8 cellular contexts compared by ENCODE assay signal in genomic region chr6:113858605-113859348, GRCh38. TPM values are rescaled to one million over a fixed set of nuclear protein-coding genes. Genes with fewer than 3 reads are reported as not detected.
DNase-seq lines count a peak whose midpoint lies in the region; ATAC-seq and TF ChIP-seq lines count a peak whose summit lies in the region.

No MANE protein-coding gene starts in this region.

- peaks cover 45% of the 10 kb centered on the region for H3K27me3 Mint-ChIP-seq in activated naive CD8-positive, alpha-beta T cell treated with anti-CD3 and anti-CD28 coated beads, Interleukin-2, amount 10 ng/mL, durations not matched to agents 7 days and 5 days

- peaks cover 0 to 20% of the 10 kb centered on the region in 2 experiments for H3K36me3 ChIP-seq in HEK293 (ENCODE audit: control insufficient read depth in 2 of 2, insufficient read depth in 1 of 2, low read length in 2 of 2)
- H3K36me3 ChIP-seq in parathyroid adenoma (ENCODE audit: control insufficient read depth, insufficient read depth, low read length) = no peaks in the 10 kb centered on the region
- no peaks in the 10 kb centered on the region for H3K36me3 ChIP-seq in tibial nerve

- 0% methylated on average over 32 to 44 of the region's 59 CpGs for WGBS in tibial nerve, 2 donors

- peak overlapping the region; percentile 60 for H3K4me3 Mint-ChIP-seq in activated naive CD8-positive, alpha-beta T cell treated with anti-CD3 and anti-CD28 coated beads, Interleukin-2, amount 10 ng/mL, durations not matched to agents 7 days and 5 days

- peak; percentile 82 to 83 for TF ChIP-seq POLR2A in tibial nerve (IDR thresholded peaks at IDR 0.05)

- peaks cover 18% of the 10 kb centered on the region for H3K4me1 Mint-ChIP-seq in activated naive CD8-positive, alpha-beta T cell treated with anti-CD3 and anti-CD28 coated beads, Interleukin-2, amount 10 ng/mL, durations not matched to agents 7 days and 5 days

- H3K79me2 ChIP-seq in parathyroid adenoma = peaks cover 4% of the 10 kb centered on the region

- TF ChIP-seq CTCF in GM10248 (IDR thresholded peaks at IDR 0.05; ENCODE audit: control extremely low read depth, extremely low read depth, low read depth, missing control alignments) (peak; percentile 93), HEK293 (tag by site-specific recombination; IDR thresholded peaks at IDR 0.05) (peak; percentile 62), parathyroid adenoma (IDR thresholded peaks at IDR 0.05) (peak; percentile 88), tibial nerve (IDR thresholded peaks at IDR 0.05) (peak; percentile 96 to 100 (median 99))

- no peak overlapping the region for H3K27ac Mint-ChIP-seq in activated naive CD8-positive, alpha-beta T cell treated with anti-CD3 and anti-CD28 coated beads, Interleukin-2, amount 10 ng/mL, durations not matched to agents 7 days and 5 days

- peak overlapping the region; percentile 76 for H3K4me3 ChIP-seq in HEK293 (ENCODE audit: low read depth, low read length)
- H3K4me3 ChIP-seq in parathyroid adenoma (ENCODE audit: low read depth, low read length) = peak overlapping the region; percentile 83
- peak overlapping the region; percentile 64 to 87 (median 72) for H3K4me3 ChIP-seq in tibial nerve

- H3K9ac ChIP-seq in parathyroid adenoma = peak overlapping the region; percentile 97

- intact Hi-C loops in Right ventricle myocardium superior (cut with DNase I) = loop anchor here (5.0 to 10.0 kb wide), 3 partner anchors 294 to 551 kb away; no protein-coding TSS in a partner anchor

- POLR2A ChIA-PET in GM10248 (lab: Yijun Ruan, JAX) (interaction anchor here (0.8 to 1.8 kb wide), 8 partner anchors 213 to 1017 kb away, joined by 3 to 12 read pairs (median 4); no protein-coding TSS in a partner anchor), HEK293 (lab: Yijun Ruan, JAX) (interaction anchor here (0.6 to 2.9 kb wide), 28 partner anchors 12 to 1296 kb away, joined by 3 to 19 read pairs (median 4); no protein-coding TSS in a partner anchor)
- POLR2A ChIA-PET in activated naive CD8-positive, alpha-beta T cell treated with anti-CD3 and anti-CD28 coated beads, Interleukin-2, amount 10 ng/mL, durations not matched to agents 7 days and 5 days (lab: Charles Lee) = no interaction called here

- ATAC-seq in activated naive CD8-positive, alpha-beta T cell treated with anti-CD3 and anti-CD28 coated beads, Interleukin-2, amount 10 ng/mL, durations not matched to agents 7 days and 5 days (ENCODE audit: low read depth) = peak; percentile 94
- ATAC-seq in Right ventricle myocardium superior (ENCODE audit: poor library complexity) = peak; percentile 90

- H3K27ac ChIP-seq in HEK293 (ENCODE audit: extremely low read depth, low read depth, low read length) = peak overlapping the region; percentile 99
- peak overlapping the region; percentile 99 for H3K27ac ChIP-seq in parathyroid adenoma
- H3K27ac ChIP-seq in tibial nerve = peak overlapping the region; percentile 92 to 100 (median 96)

- CTCF ChIA-PET in GM10248 (lab: Yijun Ruan, JAX) = interaction anchor here (0.5 to 3.4 kb wide), 93 partner anchors 9 to 1080 kb away, joined by 3 to 74 read pairs (median 4); partner anchors contain the start of gene HDAC2
- CTCF ChIA-PET in HEK293 (lab: Yijun Ruan, JAX) = interaction anchor here (0.5 to 3.6 kb wide), 66 partner anchors 8 to 1881 kb away, joined by 3 to 29 read pairs (median 3); no protein-coding TSS in a partner anchor

- peak overlapping the region; percentile 93 for H3K4me2 ChIP-seq in parathyroid adenoma (ENCODE audit: low read length)

- no peaks in the 10 kb centered on the region for H3K36me3 Mint-ChIP-seq in activated naive CD8-positive, alpha-beta T cell treated with anti-CD3 and anti-CD28 coated beads, Interleukin-2, amount 10 ng/mL, durations not matched to agents 7 days and 5 days

- H3K9me3 Mint-ChIP-seq in activated naive CD8-positive, alpha-beta T cell treated with anti-CD3 and anti-CD28 coated beads, Interleukin-2, amount 10 ng/mL, durations not matched to agents 7 days and 5 days = no peaks in the 10 kb centered on the region

- DNase-seq in GM10248 (ENCODE audit: extremely low spot score) = peak; percentile 95
- DNase-seq in MV-4-11 (lab: John Stamatoyannopoulos, UW) = peak; percentile 38
- peak; percentile 56 for DNase-seq in SKM-1 (lab: John Stamatoyannopoulos, UW; ENCODE audit: unreplicated experiment)
- peak; percentile 95 for DNase-seq in activated naive CD8-positive, alpha-beta T cell treated with anti-CD3 and anti-CD28 coated beads, Interleukin-2, amount 10 ng/mL, durations not matched to agents 7 days and 5 days
- DNase-seq in Right ventricle myocardium superior = peak; percentile 91
- DNase-seq in tibial nerve (ENCODE audit: low spot score in 2 of 2) = peak; percentile 74 to 76

- peak in 1 of 2 donors; percentile 91 for TF ChIP-seq EP300 in tibial nerve (IDR thresholded peaks at IDR 0.05)

- H2AFZ ChIP-seq in parathyroid adenoma = peak overlapping the region; percentile 92

- H3K4me1 ChIP-seq in HEK293 (ENCODE audit: control insufficient read depth, insufficient read depth, low read length) (no peaks in the 10 kb centered on the region), parathyroid adenoma (peaks cover 8% of the 10 kb centered on the region), tibial nerve (peaks cover 0 to 32% (median 9%) of the 10 kb centered on the region in 4 donors)

- no peaks in the 10 kb centered on the region for H3K9me3 ChIP-seq in HEK293 (ENCODE audit: control insufficient read depth, insufficient read depth, low read depth, low read length)
- H3K9me3 ChIP-seq in parathyroid adenoma (ENCODE audit: control insufficient read depth, low read length) = no peaks in the 10 kb centered on the region
- no peaks in the 10 kb centered on the region for H3K9me3 ChIP-seq in tibial nerve

- H3K27me3 ChIP-seq in parathyroid adenoma (ENCODE audit: control insufficient read depth, insufficient read depth, low read length) = no peaks in the 10 kb centered on the region
- no peaks in the 10 kb centered on the region for H3K27me3 ChIP-seq in tibial nerve

TF ChIP-seq in HEK293, 187 proteins besides CTCF, POLR2A, EP300 and RAD21 (continues in another document):
- TF ChIP-seq ZNF596 (tag by site-specific recombination; IDR thresholded peaks at IDR 0.05) (peak; percentile 28), PRDM4 (tag by site-specific recombination; IDR thresholded peaks at IDR 0.05) (peak; percentile 81), ZNF843 (tag by site-specific recombination; IDR thresholded peaks at IDR 0.05) (0 out of 2 replicates have a peak, but pooled peaks have one; percentile 10), IKZF3 (tag by site-specific recombination; IDR thresholded peaks at IDR 0.05) (peak; percentile 95), ZNF837 (tag by site-specific recombination; IDR thresholded peaks at IDR 0.05) (no peak), KLF1 (tag by site-specific recombination; IDR thresholded peaks at IDR 0.05) (peak; percentile 81), PATZ1 (tag by site-specific recombination; IDR thresholded peaks at IDR 0.05) (0 out of 2 replicates have a peak, but pooled peaks have one; percentile 77), ZNF174 (tag by site-specific recombination; IDR thresholded peaks at IDR 0.05) (no peak), ZNF366 (tag by site-specific recombination; conservative IDR thresholded peaks at IDR 0.05) (peak; percentile 73), ELK4 (IDR thresholded peaks at IDR 0.05; ENCODE audit: borderline replicate concordance, low read depth, low read length) (no peak), ZNF48 (tag by site-specific recombination; IDR thresholded peaks at IDR 0.05) (no peak)

RNA-seq across cellular contexts. Expression of gene MARCKS, which starts 1.6 kb away (rescaled TPM):
- total RNA-seq in activated naive CD8-positive, alpha-beta T cell treated with anti-CD3 and anti-CD28 coated beads, Interleukin-2, amount 10 ng/mL, durations not matched to agents 7 days and 5 days = 1 to 10 TPM; 1.7 to 2.2 TPM
- 23.0 TPM for total RNA-seq in Right ventricle myocardium superior
- 100 to 1,000 TPM; 103 to 182 (median 156) TPM for total RNA-seq in tibial nerve

Comparison
In these comparisons a context has a peak if more than half of its experiments do, and no peak if none do; other contexts are left out.
1. Peak in every context shown above with its lines: DNase-seq, ATAC-seq, H3K4me3 ChIP-seq and H3K27ac ChIP-seq.
2. DNase-seq: peak in every context shown above with its lines; median percentile 95 in GM10248; 95 in activated naive CD8-positive, alpha-beta T cell treated with anti-CD3 and anti-CD28 coated beads, Interleukin-2, amount 10 ng/mL, durations not matched to agents 7 days and 5 days; 91 in Right ventricle myocardium superior; 75 in tibial nerve; 56 in SKM-1; 38 in MV-4-11.